In genomic region chr12:53927220-53928029, GRCh38 we compare ENCODE assay signal across 24 cellular contexts. TPM values are rescaled to one million over a fixed set of nuclear protein-coding genes. Genes with fewer than 3 reads are reported as not detected.
DNase-seq lines count a peak whose midpoint lies in the region; TF ChIP-seq lines count a peak whose summit lies in the region.
"Had no signal": no experiment of that assay in that cellular context is flagged by ENCODE, and none has a peak within 500 bp of the region (broad histone marks: within the 10 kb centered on the region; RNA-seq: fewer than 3 reads in every experiment).

No MANE protein-coding gene starts in this region.

- H2BK5ac ChIP-seq in trophoblast cell (ENCODE audit: low read depth, low read length, poor library complexity): no peak overlapping the region

- no peak overlapping the region for H3K4me3 ChIP-seq in trophoblast cell (ENCODE audit: low read depth, low read length)
- H3K4me3 ChIP-seq in left ventricle myocardium inferior: no peak overlapping the region
- H3K4me3 ChIP-seq: HAP-1, SJCRH30, thyroid gland had no signal

- H3K4ac ChIP-seq in trophoblast cell (ENCODE audit: low read depth, low read length): no peak overlapping the region

- peak overlapping the region; percentile 22 for H3K4me2 ChIP-seq in trophoblast cell (ENCODE audit: low read length)

- H3K36me3 Mint-ChIP-seq in IgD-negative memory B cell (no peaks in the 10 kb centered on the region), Calu3 (ENCODE audit: insufficient read depth, unreplicated experiment) (no peaks in the 10 kb centered on the region)
- H3K36me3 Mint-ChIP-seq: CD8-positive, alpha-beta T cell; stimulated activated memory B cell treated with anti-CD40 and anti-IgM and Interleukin-4, amounts not matched to agents 10 μg/mL and 1 μg/mL and 100 μg/mL, for 72 hours had no signal

- DNase-seq in trophoblast cell: no peak
- DNase-seq in left ventricle myocardium inferior: no peak
- no peak for DNase-seq in Calu3
- DNase-seq: activated CD4-positive, alpha-beta T cell treated with anti-CD3 and anti-CD28 coated beads, Interleukin-2, amount 50 U/mL, for 48 hours; activated T-cell treated with anti-CD3 and anti-CD28 coated beads for 4 hours; CD8-positive, alpha-beta T cell; foreskin fibroblast; hippocampal formation; kidney; NCI-H1105 treated with DMSO at 0.1 percent for 48 hours; right cardiac atrium; SJCRH30; thyroid gland had no signal

- H3K27ac ChIP-seq in trophoblast cell (ENCODE audit: low read depth, low read length) (no peak overlapping the region), left ventricle myocardium inferior (replicated peaks) (no peak overlapping the region)
- H3K27ac ChIP-seq: epithelial cell of prostate, SJCRH30, thyroid gland had no signal

- H3K27me3 ChIP-seq in trophoblast cell (ENCODE audit: insufficient read depth, low read length): peaks cover 63% of the 10 kb centered on the region
- H3K27me3 ChIP-seq in left ventricle myocardium inferior (ENCODE audit: low read depth): peaks cover 100% of the 10 kb centered on the region

- no CpG with 5 or more reads among the region's 45 CpGs for WGBS in trophoblast cell (ENCODE audit: extremely low coverage, insufficient coverage, insufficient read length)

- peak overlapping the region; percentile 2 for H3K23ac ChIP-seq in trophoblast cell (ENCODE audit: low read length)

- H4K8ac ChIP-seq in trophoblast cell (ENCODE audit: low read depth, low read length): no peak overlapping the region

- H2BK120ac ChIP-seq in trophoblast cell (ENCODE audit: insufficient read depth, low read length, poor library complexity): no peak overlapping the region

- TF ChIP-seq CTCF in left ventricle myocardium inferior (IDR thresholded peaks at IDR 0.05; ENCODE audit: borderline replicate concordance): no peak
- TF ChIP-seq CTCF in Calu3 (IDR thresholded peaks at IDR 0.05; ENCODE audit: unreplicated experiment): no peak

- no peak overlapping the region for H2AK5ac ChIP-seq in trophoblast cell (ENCODE audit: low read length)

- H3K4me3 Mint-ChIP-seq in IgD-negative memory B cell: peak overlapping the region in 1 of 4 donors; percentile 10
- H3K4me3 Mint-ChIP-seq in Calu3 (ENCODE audit: low read depth, unreplicated experiment): no peak overlapping the region
- H3K4me3 Mint-ChIP-seq: CD8-positive, alpha-beta T cell; stimulated activated memory B cell treated with anti-CD40 and anti-IgM and Interleukin-4, amounts not matched to agents 10 μg/mL and 1 μg/mL and 100 μg/mL, for 72 hours had no signal

- H3K18ac ChIP-seq in trophoblast cell (ENCODE audit: low read length): no peak overlapping the region

- H3K4me1 Mint-ChIP-seq in IgD-negative memory B cell: peaks cover 0 to 2% (median 0%) of the 10 kb centered on the region in 3 donors
- peaks cover 9% of the 10 kb centered on the region for H3K4me1 Mint-ChIP-seq in Calu3 (ENCODE audit: low read depth, unreplicated experiment)
- H3K4me1 Mint-ChIP-seq: stimulated activated memory B cell treated with anti-CD40 and anti-IgM and Interleukin-4, amounts not matched to agents 10 μg/mL and 1 μg/mL and 100 μg/mL, for 72 hours had no signal

- H3K27me3 Mint-ChIP-seq in IgD-negative memory B cell (peaks cover 81% of the 10 kb centered on the region), Calu3 (ENCODE audit: unreplicated experiment) (peaks cover 89% of the 10 kb centered on the region)

- no peak overlapping the region for H2BK12ac ChIP-seq in trophoblast cell (ENCODE audit: low read length)

- no peaks in the 10 kb centered on the region for H3K79me2 ChIP-seq in trophoblast cell (ENCODE audit: control insufficient read depth, insufficient read depth, low read length, poor library complexity)

- H2AFZ ChIP-seq in trophoblast cell (ENCODE audit: insufficient read depth, low read length, poor library complexity): no peak overlapping the region

- CTCF ChIA-PET in Calu3 (lab: Charles Lee): no interaction called here

- no peak overlapping the region for H3K9ac ChIP-seq in trophoblast cell (ENCODE audit: low read length)

- H3K36me3 ChIP-seq in trophoblast cell (ENCODE audit: control insufficient read depth in 1 of 2, insufficient read depth in 2 of 2, low read length in 2 of 2) (no peaks in the 10 kb centered on the region), left ventricle myocardium inferior (no peaks in the 10 kb centered on the region)
- H3K36me3 ChIP-seq: HAP-1, SJCRH30, thyroid gland had no signal

- peaks cover 0 to 2% (median 0%) of the 10 kb centered on the region in 3 donors for H3K9me3 Mint-ChIP-seq in IgD-negative memory B cell
- no peaks in the 10 kb centered on the region for H3K9me3 Mint-ChIP-seq in Calu3 (ENCODE audit: low read depth, unreplicated experiment)
- H3K9me3 Mint-ChIP-seq: stimulated activated memory B cell treated with anti-CD40 and anti-IgM and Interleukin-4, amounts not matched to agents 10 μg/mL and 1 μg/mL and 100 μg/mL, for 72 hours had no signal

- H4K91ac ChIP-seq in trophoblast cell (ENCODE audit: low read depth, low read length): peak overlapping the region; percentile 2

- peaks cover 7% of the 10 kb centered on the region for H3K9me3 ChIP-seq in trophoblast cell (ENCODE audit: insufficient read depth, low read depth, low read length)
- no peaks in the 10 kb centered on the region for H3K9me3 ChIP-seq in left ventricle myocardium inferior (replicated peaks)
- H3K9me3 ChIP-seq: HAP-1, SJCRH30, thyroid gland had no signal

- H3K4me1 ChIP-seq in trophoblast cell (ENCODE audit: control insufficient read depth in 1 of 2, insufficient read depth in 2 of 2, low read length in 2 of 2) (peaks cover 0 to 6% of the 10 kb centered on the region in 2 experiments), left ventricle myocardium inferior (no peaks in the 10 kb centered on the region)
- H3K4me1 ChIP-seq: HAP-1, SJCRH30, thyroid gland had no signal

- no peak overlapping the region for H4K12ac ChIP-seq in trophoblast cell (ENCODE audit: low read depth, low read length)

- no peak overlapping the region for H3K14ac ChIP-seq in trophoblast cell (ENCODE audit: low read length)

- intact Hi-C loops in left ventricle myocardium inferior (cut with micrococcal nuclease) (no loop called here), Calu3 (cut with micrococcal nuclease; ENCODE audit: unreplicated experiment) (no loop called here)

- H3K79me1 ChIP-seq in trophoblast cell (ENCODE audit: low read length): no peaks in the 10 kb centered on the region

- no TSS peak for BruUV-seq in Calu3 (replicated peaks; lab: Mats Ljungman, UMichigan)

- peak overlapping the region in 2 of 3 donors; percentile 40 to 74 for H3K27ac Mint-ChIP-seq in IgD-negative memory B cell
- H3K27ac Mint-ChIP-seq in Calu3 (ENCODE audit: unreplicated experiment): no peak overlapping the region
- H3K27ac Mint-ChIP-seq: CD8-positive, alpha-beta T cell; stimulated activated memory B cell treated with anti-CD40 and anti-IgM and Interleukin-4, amounts not matched to agents 10 μg/mL and 1 μg/mL and 100 μg/mL, for 72 hours had no signal

RNA-seq across cellular contexts. Expression of gene HOXC13, which starts 11.2 kb away (rescaled TPM):
- polyA plus RNA-seq in IgD-negative memory B cell: not detected
- 8.8 and 9.2 TPM in 2 replicates for polyA plus RNA-seq in trophoblast cell (2013)
- total RNA-seq in left ventricle myocardium inferior: not detected
- total RNA-seq in Calu3 (2022): not detected in 2 replicates
- total RNA-seq: cardiac septum; CD8-positive, alpha-beta T cell; dermis microvascular lymphatic vessel endothelial cell; kidney; lung microvascular endothelial cell; osteoblast; right cardiac atrium; T-helper 2 cell treated with Interferon-gamma antibody and Interleukin-4, amounts not matched to agents 100 ng/mL and 5 ng/mL, for 36 hours; thyroid gland had no signal
- polyA plus RNA-seq: right cardiac atrium had no signal

RNA-seq across cellular contexts. Expression of gene HOXC12, which starts 27.3 kb away (rescaled TPM):
- not detected for polyA plus RNA-seq in IgD-negative memory B cell
- 0.07 and 0.11 TPM in 2 replicates for polyA plus RNA-seq in trophoblast cell (2013)
- total RNA-seq in left ventricle myocardium inferior: not detected
- total RNA-seq in Calu3 (2022): not detected in 2 replicates
- total RNA-seq: cardiac septum; CD8-positive, alpha-beta T cell; dermis microvascular lymphatic vessel endothelial cell; HT1080; kidney; lung microvascular endothelial cell; NCI-H460; right cardiac atrium; SJCRH30; T-helper 2 cell treated with Interferon-gamma antibody and Interleukin-4, amounts not matched to agents 100 ng/mL and 5 ng/mL, for 36 hours; thyroid gland had no signal
- polyA plus RNA-seq: right cardiac atrium had no signal

RNA-seq across cellular contexts. Expression of gene HOXC11, which starts 45.5 kb away (rescaled TPM):
- not detected for polyA plus RNA-seq in IgD-negative memory B cell
- 0.22 and 0.29 TPM in 2 replicates for polyA plus RNA-seq in trophoblast cell (2013)
- total RNA-seq in left ventricle myocardium inferior (not detected), Calu3 (2022) (not detected in 2 replicates)
- total RNA-seq: cardiac septum; CD8-positive, alpha-beta T cell; dermis microvascular lymphatic vessel endothelial cell; HT1080; lung microvascular endothelial cell; right cardiac atrium; T-helper 2 cell treated with Interferon-gamma antibody and Interleukin-4, amounts not matched to agents 100 ng/mL and 5 ng/mL, for 36 hours; thyroid gland had no signal
- polyA plus RNA-seq: right cardiac atrium had no signal

RNA-seq across cellular contexts. Expression of gene HOTAIR, which starts 47.3 kb away (rescaled TPM):
- not detected for polyA plus RNA-seq in IgD-negative memory B cell
- polyA plus RNA-seq in trophoblast cell (2013): 1.5 and 1.6 TPM in 2 replicates
- total RNA-seq in left ventricle myocardium inferior (not detected), Calu3 (2022) (not detected in 2 replicates)
- total RNA-seq: cardiac septum; CD8-positive, alpha-beta T cell; dermis microvascular lymphatic vessel endothelial cell; lung microvascular endothelial cell; right cardiac atrium; T-helper 2 cell treated with Interferon-gamma antibody and Interleukin-4, amounts not matched to agents 100 ng/mL and 5 ng/mL, for 36 hours; thyroid gland had no signal
- polyA plus RNA-seq: right cardiac atrium had no signal

RNA-seq across cellular contexts. Expression of gene HOXC10, which starts 57.5 kb away (rescaled TPM):
- polyA plus RNA-seq in IgD-negative memory B cell: not detected
- 0.03 and 0.04 TPM in 2 replicates for polyA plus RNA-seq in trophoblast cell (2013)
- not detected for total RNA-seq in left ventricle myocardium inferior
- 0.51 and 0.71 TPM in 2 replicates for total RNA-seq in Calu3 (2022)
- total RNA-seq: cardiac septum; CD8-positive, alpha-beta T cell; dermis microvascular lymphatic vessel endothelial cell; lung microvascular endothelial cell; right cardiac atrium; T-helper 2 cell treated with Interferon-gamma antibody and Interleukin-4, amounts not matched to agents 100 ng/mL and 5 ng/mL, for 36 hours; thyroid gland had no signal
- polyA plus RNA-seq: right cardiac atrium had no signal
